In the genomic region with DNA sequence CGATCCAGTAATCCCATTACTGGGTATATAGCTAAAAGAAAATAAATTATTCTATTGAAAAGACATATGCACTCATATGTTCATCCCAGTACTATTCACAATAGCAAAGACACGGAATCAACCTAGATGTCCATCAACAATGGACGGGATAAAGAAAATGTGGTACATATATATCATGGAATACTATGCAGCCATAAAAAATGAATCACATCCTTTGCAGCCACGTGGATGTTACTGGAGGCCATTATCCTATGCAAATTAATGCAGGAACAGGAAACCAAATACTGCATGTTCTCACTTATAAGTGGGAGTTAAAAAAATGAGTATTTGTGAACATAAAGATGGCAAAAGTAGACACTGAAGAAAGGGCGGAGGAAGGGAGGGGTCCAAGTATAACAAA, we compare ENCODE assay signal across 8 cellular contexts. TPM values are rescaled to one million over a fixed set of nuclear protein-coding genes. Genes with fewer than 3 reads are reported as not detected.
"Had no signal": no experiment of that assay in that cellular context is flagged by ENCODE, and none has a peak within 500 bp of the region (broad histone marks: within the 10 kb centered on the region; RNA-seq: fewer than 3 reads in every experiment).

No MANE protein-coding gene starts in this region.

- DNase-seq: GDM1, GF-D8 had no signal

- FAIRE-seq: G401.6, GM12878, GM12891, GM12892, GM18507 had no signal

- H3K4me3 ChIP-seq: GM12878 had no signal

- ATAC-seq: GM12878 had no signal

RNA-seq across cellular contexts. Expression of gene IRGM, which starts 16.6 kb away (rescaled TPM):
- total RNA-seq: G401 had no signal
